ENCODE assay signal across 21 cellular contexts in genomic region chr9:138050472-138051330, GRCh38.
A peak's percentile ranks its signal among the peaks of the same experiment; 100 is the strongest.
DNase-seq lines count a peak whose midpoint lies in the region; ATAC-seq, FAIRE-seq and TF ChIP-seq lines count a peak whose summit lies in the region.
"Had no signal": no experiment of that assay in that cellular context is flagged by ENCODE, and none has a peak within 500 bp of the region (broad histone marks: within the 10 kb centered on the region; RNA-seq: fewer than 3 reads in every experiment).

No MANE protein-coding gene starts in this region.

- H3K27me3 Mint-ChIP-seq in endothelial cell (ENCODE audit: unreplicated experiment) (peaks cover 10% of the 10 kb centered on the region), progenitor cell of endocrine pancreas (no peaks in the 10 kb centered on the region)

- H3K4me3 ChIP-seq in effector memory CD4-positive, alpha-beta T cell (ENCODE audit: insufficient read depth, low read depth, low read length, poor library complexity, severe bottlenecking) = no peak overlapping the region
- H3K4me3 ChIP-seq: esophagus muscularis mucosa, gastrocnemius medialis, HAP-1, vagina had no signal

- no peaks in the 10 kb centered on the region for H3K36me3 ChIP-seq in effector memory CD4-positive, alpha-beta T cell (ENCODE audit: control insufficient read depth, insufficient read depth, low read length)
- H3K36me3 ChIP-seq: esophagus muscularis mucosa, gastrocnemius medialis, HAP-1, vagina had no signal

- no peak for FAIRE-seq in D721Med (lab: Jason Lieb, UNC)

- H3K9me3 Mint-ChIP-seq in endothelial cell (ENCODE audit: unreplicated experiment) (no peaks in the 10 kb centered on the region), progenitor cell of endocrine pancreas (ENCODE audit: low read depth) (no peaks in the 10 kb centered on the region)
- H3K9me3 Mint-ChIP-seq: activated naive CD8-positive, alpha-beta T cell treated with anti-CD3 and anti-CD28 coated beads, Interleukin-2, amount 10 ng/mL, durations not matched to agents 7 days and 5 days; CD4-positive, CD25-positive, alpha-beta regulatory T cell; T-helper 2 cell treated with Interferon-gamma antibody and Interleukin-4, amounts not matched to agents 5 μg/mL and 100 μg/mL, for 36 hours had no signal

- H3K27ac ChIP-seq in effector memory CD4-positive, alpha-beta T cell (ENCODE audit: insufficient read depth, low read length, poor library complexity, severe bottlenecking) = no peak overlapping the region
- H3K27ac ChIP-seq: esophagus muscularis mucosa, gastrocnemius medialis, vagina had no signal

- H3K27me3 ChIP-seq in effector memory CD4-positive, alpha-beta T cell (replicated peaks; ENCODE audit: control insufficient read depth, insufficient read depth, low read length, poor library complexity, severe bottlenecking) = no peaks in the 10 kb centered on the region
- H3K27me3 ChIP-seq: gastrocnemius medialis, vagina had no signal

- DNase-seq in 8988T = peak; percentile 11
- peak; percentile 8 for DNase-seq in D721Med (ENCODE audit: insufficient read length, low spot score)
- no peak for DNase-seq in endothelial cell (ENCODE audit: low spot score)
- no peak for DNase-seq in progenitor cell of endocrine pancreas (ENCODE audit: low spot score, unreplicated experiment)
- no peak for DNase-seq in effector memory CD4-positive, alpha-beta T cell
- no peak for DNase-seq in germinal center (ENCODE audit: low spot score)
- DNase-seq: activated CD8-positive, alpha-beta T cell treated with anti-CD3 and anti-CD28 coated beads, Interleukin-2, amount 10 ng/mL, durations not matched to agents 7 days and 5 days; activated naive CD8-positive, alpha-beta T cell treated with anti-CD3 and anti-CD28 coated beads, Interleukin-2, amount 10 ng/mL, durations not matched to agents 7 days and 5 days; CD4-positive, CD25-positive, alpha-beta regulatory T cell; DMS 273 treated with DMSO at 0.1 percent for 48 hours; effector CD8-positive, alpha-beta T cell; gastrocnemius medialis; hypothalamus; NCI-H1436 treated with DMSO at 0.1 percent for 48 hours; NCI-H524 had no signal

- H3K9me3 ChIP-seq in effector memory CD4-positive, alpha-beta T cell (ENCODE audit: control insufficient read depth, low read length) = no peaks in the 10 kb centered on the region
- H3K9me3 ChIP-seq: esophagus muscularis mucosa, gastrocnemius medialis, HAP-1, vagina had no signal

- peaks cover 23% of the 10 kb centered on the region for H3K4me1 Mint-ChIP-seq in endothelial cell (ENCODE audit: unreplicated experiment)
- H3K4me1 Mint-ChIP-seq in progenitor cell of endocrine pancreas (ENCODE audit: low read depth) = peaks cover 6% of the 10 kb centered on the region
- H3K4me1 Mint-ChIP-seq: activated naive CD8-positive, alpha-beta T cell treated with anti-CD3 and anti-CD28 coated beads, Interleukin-2, amount 10 ng/mL, durations not matched to agents 7 days and 5 days; CD4-positive, CD25-positive, alpha-beta regulatory T cell had no signal

- no peak for ATAC-seq in GM18867 (IDR thresholded peaks at IDR 0.05; ENCODE audit: unreplicated experiment)
- ATAC-seq: activated CD8-positive, alpha-beta T cell treated with anti-CD3 and anti-CD28 coated beads, Interleukin-2, amount 10 ng/mL, durations not matched to agents 7 days and 5 days; gastrocnemius medialis; right cardiac atrium had no signal

- H3K36me3 Mint-ChIP-seq in endothelial cell (ENCODE audit: low read depth, unreplicated experiment) = peaks cover 7% of the 10 kb centered on the region
- no peaks in the 10 kb centered on the region for H3K36me3 Mint-ChIP-seq in progenitor cell of endocrine pancreas (ENCODE audit: insufficient read depth)
- H3K36me3 Mint-ChIP-seq: activated naive CD8-positive, alpha-beta T cell treated with anti-CD3 and anti-CD28 coated beads, Interleukin-2, amount 10 ng/mL, durations not matched to agents 7 days and 5 days had no signal

- H3K4me1 ChIP-seq in effector memory CD4-positive, alpha-beta T cell (ENCODE audit: control insufficient read depth, insufficient read depth, low read length, poor library complexity, severe bottlenecking) = no peaks in the 10 kb centered on the region
- H3K4me1 ChIP-seq: esophagus muscularis mucosa, gastrocnemius medialis, HAP-1, vagina had no signal

- TF ChIP-seq CTCF in D721Med (IDR thresholded peaks at IDR 0.05; ENCODE audit: insufficient read depth, missing control alignments) = no peak
- TF ChIP-seq CTCF in endothelial cell (IDR thresholded peaks at IDR 0.05; ENCODE audit: unreplicated experiment) = no peak
- no peak for TF ChIP-seq CTCF in progenitor cell of endocrine pancreas (IDR thresholded peaks at IDR 0.05; ENCODE audit: unreplicated experiment)

- peak overlapping the region; percentile 70 for H3K27ac Mint-ChIP-seq in endothelial cell (ENCODE audit: unreplicated experiment)
- peak overlapping the region; percentile 69 for H3K27ac Mint-ChIP-seq in progenitor cell of endocrine pancreas
- H3K27ac Mint-ChIP-seq: activated CD8-positive, alpha-beta T cell treated with anti-CD3 and anti-CD28 coated beads, Interleukin-2, amount 10 ng/mL, durations not matched to agents 7 days and 5 days; activated naive CD8-positive, alpha-beta T cell treated with anti-CD3 and anti-CD28 coated beads, Interleukin-2, amount 10 ng/mL, durations not matched to agents 7 days and 5 days; CD4-positive, CD25-positive, alpha-beta regulatory T cell; T-helper 2 cell treated with Interferon-gamma antibody and Interleukin-4, amounts not matched to agents 5 μg/mL and 100 μg/mL, for 36 hours had no signal

- no peak overlapping the region for H3K4me3 Mint-ChIP-seq in endothelial cell (ENCODE audit: unreplicated experiment)
- H3K4me3 Mint-ChIP-seq in progenitor cell of endocrine pancreas (ENCODE audit: low read depth) = no peak overlapping the region
- H3K4me3 Mint-ChIP-seq: activated CD8-positive, alpha-beta T cell treated with anti-CD3 and anti-CD28 coated beads, Interleukin-2, amount 10 ng/mL, durations not matched to agents 7 days and 5 days; activated naive CD8-positive, alpha-beta T cell treated with anti-CD3 and anti-CD28 coated beads, Interleukin-2, amount 10 ng/mL, durations not matched to agents 7 days and 5 days; CD4-positive, CD25-positive, alpha-beta regulatory T cell; T-helper 2 cell treated with Interferon-gamma antibody and Interleukin-4, amounts not matched to agents 5 μg/mL and 100 μg/mL, for 36 hours had no signal

Comparison
In these comparisons a context has a peak if more than half of its experiments do, and no peak if none do; other contexts are left out.
1. DNase-seq: peak in 8988T (single experiment) and D721Med (single experiment); none in endothelial cell (single experiment), progenitor cell of endocrine pancreas (single experiment), effector memory CD4-positive, alpha-beta T cell (0 of 3) and germinal center (single experiment).